In the genomic region with DNA sequence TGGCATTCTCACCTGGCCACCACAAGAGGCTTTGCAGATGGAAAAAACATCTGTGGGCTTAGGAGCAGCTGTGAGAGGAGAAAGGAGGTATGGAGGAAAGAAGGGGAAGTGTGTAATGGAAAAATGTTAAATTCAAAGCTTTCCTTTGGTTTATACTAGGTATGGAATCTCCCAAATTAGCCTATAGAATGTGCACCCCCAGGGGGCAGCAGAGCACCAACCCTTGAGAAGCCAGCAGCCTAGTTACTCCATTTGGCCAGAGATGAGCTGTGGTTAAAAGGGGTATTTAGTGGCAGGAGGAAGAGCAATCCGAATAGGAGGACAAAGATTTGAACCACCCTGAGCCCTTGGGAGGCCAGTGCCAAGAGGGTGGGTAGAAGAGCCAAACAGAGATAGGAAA, we compare ENCODE assay signal across 8 cellular contexts.
A peak's percentile ranks its signal among the peaks of the same experiment; 100 is the strongest.
DNase-seq lines count a peak whose midpoint lies in the region; ATAC-seq and TF ChIP-seq lines count a peak whose summit lies in the region.

No MANE protein-coding gene starts in this region.

- no peak overlapping the region for H3K27ac ChIP-seq in CD8-positive, alpha-beta T cell (ENCODE audit: low read depth, low read length)
- H3K27ac ChIP-seq in gastrocnemius medialis, result no peak overlapping the region

- intact Hi-C loops in CD8-positive, alpha-beta T cell (cut with DNase I, micrococcal nuclease), result loop anchor here (2.0 kb wide), 1 partner anchor 70 kb away; no protein-coding TSS in a partner anchor
- intact Hi-C loops in gastrocnemius medialis (cut with DNase I; ENCODE audit: low total_unique reads), result no loop called here

- H3K4me1 ChIP-seq in CD8-positive, alpha-beta T cell (ENCODE audit: insufficient read depth, low read length), result no peaks in the 10 kb centered on the region
- H3K4me1 ChIP-seq in gastrocnemius medialis, result no peaks in the 10 kb centered on the region

- POLR2A ChIA-PET in CD8-positive, alpha-beta T cell (lab: Charles Lee), result interaction anchor here (0.7 kb wide), 1 partner anchor 128 kb away, joined by 3 read pairs; no protein-coding TSS in a partner anchor

- H3K27ac Mint-ChIP-seq in CD8-positive, alpha-beta T cell, result no peak overlapping the region
- H3K27ac Mint-ChIP-seq in brain, result peak overlapping the region in 1 of 5 experiments; percentile 23

- H3K27me3 Mint-ChIP-seq in CD8-positive, alpha-beta T cell (ENCODE audit: low read depth), result peaks cover 11% of the 10 kb centered on the region
- H3K27me3 Mint-ChIP-seq in brain, result no peaks in the 10 kb centered on the region

- peak in 3 of 7 experiments; percentile 12 to 29 (median 22) for DNase-seq in CD8-positive, alpha-beta T cell
- peak; percentile 37 for DNase-seq in GM19240 (ENCODE audit: insufficient read length, low spot score)
- DNase-seq in NCI-H82 (lab: John Stamatoyannopoulos, UW), result peak; percentile 79
- peak; percentile 42 for DNase-seq in kidney tubule cell (ENCODE audit: low spot score)
- no peak for DNase-seq in gastrocnemius medialis
- DNase-seq in DMS153 treated with DMSO at 0.1 percent for 48 hours (lab: John Stamatoyannopoulos, UW; ENCODE audit: unreplicated experiment), result no peak

- no peaks in the 10 kb centered on the region for H3K4me1 Mint-ChIP-seq in CD8-positive, alpha-beta T cell (ENCODE audit: low read depth)
- H3K4me1 Mint-ChIP-seq in brain, result peaks cover 4% of the 10 kb centered on the region

- no peaks in the 10 kb centered on the region for H3K36me3 Mint-ChIP-seq in CD8-positive, alpha-beta T cell
- H3K36me3 Mint-ChIP-seq in brain, result no peaks in the 10 kb centered on the region

- peaks cover 6% of the 10 kb centered on the region for H3K9me3 Mint-ChIP-seq in CD8-positive, alpha-beta T cell
- peaks cover 0 to 16% (median 9%) of the 10 kb centered on the region in 5 experiments for H3K9me3 Mint-ChIP-seq in brain

- in situ Hi-C loops in gastrocnemius medialis (cut with MboI; ENCODE audit: low sequenced_read_pairs in 4 of 4), result no loop called here

- no peak overlapping the region for H3K4me3 Mint-ChIP-seq in CD8-positive, alpha-beta T cell
- H3K4me3 Mint-ChIP-seq in brain, result no peak overlapping the region

- CTCF ChIA-PET in CD8-positive, alpha-beta T cell (lab: Charles Lee), result interaction anchor here (0.6 to 2.5 kb wide), 6 partner anchors 10 to 316 kb away, joined by 3 to 22 read pairs (median 4); no protein-coding TSS in a partner anchor

- TF ChIP-seq POLR2A in gastrocnemius medialis (IDR thresholded peaks at IDR 0.05), result no peak

- H3K36me3 ChIP-seq in CD8-positive, alpha-beta T cell (ENCODE audit: insufficient read depth, low read length), result no peaks in the 10 kb centered on the region
- H3K36me3 ChIP-seq in gastrocnemius medialis, result no peaks in the 10 kb centered on the region

- ATAC-seq in CD8-positive, alpha-beta T cell, result no peak
- no peak for ATAC-seq in GM21360 (IDR thresholded peaks at IDR 0.05; ENCODE audit: unreplicated experiment)
- ATAC-seq in gastrocnemius medialis, result no peak

- TF ChIP-seq CTCF in CD8-positive, alpha-beta T cell (IDR thresholded peaks at IDR 0.05), result peak; percentile 40
- TF ChIP-seq CTCF in brain (conservative IDR thresholded peaks at IDR 0.05) (peak; percentile 59 to 65), gastrocnemius medialis (IDR thresholded peaks at IDR 0.05 in 4 of 5, conservative IDR thresholded peaks at IDR 0.05 in 1 of 5) (no peak)

- H3K9me3 ChIP-seq in CD8-positive, alpha-beta T cell (ENCODE audit: low read length), result no peaks in the 10 kb centered on the region
- H3K9me3 ChIP-seq in gastrocnemius medialis, result no peaks in the 10 kb centered on the region

- H3K4me3 ChIP-seq in CD8-positive, alpha-beta T cell (ENCODE audit: low read depth, low read length), result no peak overlapping the region
- no peak overlapping the region for H3K4me3 ChIP-seq in gastrocnemius medialis

- H3K27me3 ChIP-seq in CD8-positive, alpha-beta T cell (ENCODE audit: insufficient read depth, low read length), result no peaks in the 10 kb centered on the region
- no peaks in the 10 kb centered on the region for H3K27me3 ChIP-seq in gastrocnemius medialis

Comparison
In these comparisons a context has a peak if more than half of its experiments do, and no peak if none do; other contexts are left out.
1. DNase-seq: peak in GM19240 (single experiment), NCI-H82 (single experiment) and kidney tubule cell (single experiment); none in gastrocnemius medialis (0 of 2) and DMS153 treated with DMSO at 0.1 percent for 48 hours (single experiment).
2. CTCF ChIP-seq: peak in CD8-positive, alpha-beta T cell (single experiment) and brain (2 of 2); none in gastrocnemius medialis (0 of 5).